Comparison of ENCODE assay signal across 7 cellular contexts in genomic region chrX:2473064-2473463, GRCh38. TPM values are rescaled to one million over a fixed set of nuclear protein-coding genes. Genes with fewer than 3 reads are reported as not detected.
A peak's percentile ranks its signal among the peaks of the same experiment; 100 is the strongest.
DNase-seq lines count a peak whose midpoint lies in the region; ATAC-seq, FAIRE-seq and TF ChIP-seq lines count a peak whose summit lies in the region.
"Not testable (repeated sequence)": the region's sequence is repeated elsewhere in the genome, so short reads cannot be mapped to it uniquely, and the experiment has no call there.

No MANE protein-coding gene starts in this region.

- not testable (repeated sequence) for TF ChIP-seq EP300 in suprapubic skin (IDR thresholded peaks at IDR 0.05)

- 80% methylated on average over 15 of the region's 15 CpGs for WGBS in suprapubic skin

- not testable (repeated sequence) for H3K4me1 ChIP-seq in lower lobe of right lung, suprapubic skin

- not testable (repeated sequence) for H3K9me3 Mint-ChIP-seq in chondrocyte (ENCODE audit: low read depth)

- not testable (repeated sequence) for ATAC-seq in lower lobe of right lung

- H3K4me3 Mint-ChIP-seq in chondrocyte (ENCODE audit: unreplicated experiment), result not testable (repeated sequence)

- not testable (repeated sequence) for H3K27ac ChIP-seq in lower lobe of right lung, suprapubic skin

- H3K27ac Mint-ChIP-seq in chondrocyte (ENCODE audit: unreplicated experiment), result not testable (repeated sequence)

- not testable (repeated sequence) for TF ChIP-seq POLR2A in GM12892 (IDR thresholded peaks at IDR 0.05; ENCODE audit: low read depth, low read length); suprapubic skin (IDR thresholded peaks at IDR 0.05)

- not testable (repeated sequence) for H3K9me3 ChIP-seq in lower lobe of right lung, suprapubic skin

- peak; percentile 9 for FAIRE-seq in GM12892 (lab: Jason Lieb, UNC)

- not testable (repeated sequence) for H3K36me3 ChIP-seq in lower lobe of right lung, suprapubic skin

- H3K4me1 Mint-ChIP-seq in chondrocyte (ENCODE audit: low read depth), result not testable (repeated sequence)

- intact Hi-C loops in lower lobe of right lung (cut with DNase I); posterior vena cava (cut with DNase I): not testable (repeated sequence)

- not testable (repeated sequence) for DNase-seq in GM12892 (ENCODE audit: insufficient read length)
- DNase-seq in SW480 (ENCODE audit: low spot score), result peak; percentile 91
- peak; percentile 33 for DNase-seq in chondrocyte (ENCODE audit: low spot score)
- peak; percentile 45 for DNase-seq in islet precursor cell
- peak; percentile 6 for DNase-seq in lower lobe of right lung
- DNase-seq in posterior vena cava (ENCODE audit: low spot score), result peak; percentile 58
- peak; percentile 5 to 53 for DNase-seq in suprapubic skin (ENCODE audit: low spot score in 2 of 2)

- H3K27me3 ChIP-seq in lower lobe of right lung (ENCODE audit: low read depth); suprapubic skin: not testable (repeated sequence)

- not testable (repeated sequence) for H3K27me3 Mint-ChIP-seq in chondrocyte (ENCODE audit: low read depth)

- H3K4me3 ChIP-seq in lower lobe of right lung, suprapubic skin: not testable (repeated sequence)

- not testable (repeated sequence) for H3K36me3 Mint-ChIP-seq in chondrocyte (ENCODE audit: low read depth)

- TF ChIP-seq CTCF in chondrocyte (IDR thresholded peaks at IDR 0.05); lower lobe of right lung (IDR thresholded peaks at IDR 0.05); suprapubic skin (IDR thresholded peaks at IDR 0.05): not testable (repeated sequence)

RNA-seq across cellular contexts. Expression of gene DHRSX, which starts 27.7 kb away (rescaled TPM):
- polyA plus RNA-seq in GM12892 (2012; ENCODE audit: missing spikeins), result 16.3 TPM
- total RNA-seq in chondrocyte, result 30.1 to 35.2 TPM (median 35.0 TPM) in 3 replicates
- 31.9 TPM for total RNA-seq in lower lobe of right lung
- total RNA-seq in posterior vena cava, result 10 to 100 TPM; 16.0 to 18.9 TPM
- 10 to 100 TPM in 3 of 4 donors, 1 to 10 TPM in 1; 8.2 to 35.7 (median 16.1) TPM for total RNA-seq in suprapubic skin

RNA-seq across cellular contexts. Expression of gene ZBED1, which starts 27.7 kb away (rescaled TPM):
- polyA plus RNA-seq in GM12892 (2012; ENCODE audit: missing spikeins), result 21.2 TPM
- 39.8 to 45.0 TPM (median 40.1 TPM) in 3 replicates for total RNA-seq in chondrocyte
- 46.3 TPM for total RNA-seq in lower lobe of right lung
- total RNA-seq in posterior vena cava, result 10 to 100 TPM; 33.4 to 34.1 TPM
- total RNA-seq in suprapubic skin, result 10 to 100 TPM; 41.5 to 67.3 (median 55.1) TPM
